Comparison of ENCODE assay signal across 16 cellular contexts in genomic region chr17:44543905-44544523, GRCh38. TPM values are rescaled to one million over a fixed set of nuclear protein-coding genes. Genes with fewer than 3 reads are reported as not detected.
A peak's percentile ranks its signal among the peaks of the same experiment; 100 is the strongest.
DNase-seq lines count a peak whose midpoint lies in the region; ATAC-seq and TF ChIP-seq lines count a peak whose summit lies in the region.
"Had no signal": no experiment of that assay in that cellular context is flagged by ENCODE, and none has a peak within 500 bp of the region (broad histone marks: within the 10 kb centered on the region; RNA-seq: fewer than 3 reads in every experiment).

No MANE protein-coding gene starts in this region.

- H3K36me3 ChIP-seq in IMR-90 (ENCODE audit: control insufficient read depth, insufficient read depth, low read length), result no peaks in the 10 kb centered on the region
- no peaks in the 10 kb centered on the region for H3K36me3 ChIP-seq in transverse colon
- H3K36me3 ChIP-seq: heart left ventricle had no signal

- H3K27ac Mint-ChIP-seq in chondrocyte (ENCODE audit: unreplicated experiment) (peak overlapping the region; percentile 98), nephron progenitor cell (peak overlapping the region; percentile 97)
- H3K27ac Mint-ChIP-seq: B cell; stimulated activated naive B cell treated with anti-CD40 and anti-IgM and Interleukin-4, amounts not matched to agents 10 μg/mL and 1 μg/mL and 100 μg/mL, for 72 hours; T-helper 1 cell treated with Interleukin-12 subunit alpha and Interleukin-12 subunit beta and Interleukin-4 antibody, amounts not matched to agents 30 μg/mL and 1 μg/mL, for 36 hours had no signal

- peaks cover 46% of the 10 kb centered on the region for H3K9me1 ChIP-seq in IMR-90 (ENCODE audit: insufficient read depth, low read length)

- H3K23ac ChIP-seq in IMR-90 (ENCODE audit: low read depth, low read length), result peak overlapping the region; percentile 100

- H3K9ac ChIP-seq in IMR-90 (ENCODE audit: low read depth, low read length), result peak overlapping the region; percentile 62

- H4K91ac ChIP-seq in IMR-90 (ENCODE audit: insufficient read depth, low read depth, low read length), result peak overlapping the region; percentile 98

- no peak for TF ChIP-seq RAD21 in IMR-90 (IDR thresholded peaks at IDR 0.05; ENCODE audit: low read length)

- H2BK15ac ChIP-seq in IMR-90 (ENCODE audit: low read depth, low read length), result peak overlapping the region; percentile 98

- H3K9me3 Mint-ChIP-seq in chondrocyte (ENCODE audit: low read depth) (peaks cover 3% of the 10 kb centered on the region), nephron progenitor cell (no peaks in the 10 kb centered on the region)
- H3K9me3 Mint-ChIP-seq: stimulated activated naive B cell treated with anti-CD40 and anti-IgM and Interleukin-4, amounts not matched to agents 10 μg/mL and 1 μg/mL and 100 μg/mL, for 72 hours; T-helper 1 cell treated with Interleukin-12 subunit alpha and Interleukin-12 subunit beta and Interleukin-4 antibody, amounts not matched to agents 30 μg/mL and 1 μg/mL, for 36 hours had no signal

- no peak for TF ChIP-seq EP300 in transverse colon (IDR thresholded peaks at IDR 0.05; ENCODE audit: low read depth)

- peak overlapping the region; percentile 98 for H2BK5ac ChIP-seq in IMR-90 (ENCODE audit: low read depth, low read length, poor library complexity, severe bottlenecking)

- TF ChIP-seq POLR2A in IMR-90 (IDR thresholded peaks at IDR 0.05; ENCODE audit: low read depth, low read length) (no peak), transverse colon (IDR thresholded peaks at IDR 0.05) (no peak)

- ATAC-seq in IMR-90 (ENCODE audit: low read depth), result peak; percentile 1
- ATAC-seq: heart left ventricle; stimulated activated naive B cell treated with anti-CD40 and anti-IgM and Interleukin-4, amounts not matched to agents 10 μg/mL and 1 μg/mL and 100 μg/mL, for 72 hours had no signal

- peak overlapping the region; percentile 96 for H2AK5ac ChIP-seq in IMR-90 (ENCODE audit: low read depth, low read length)

- H3K36me3 Mint-ChIP-seq in chondrocyte (ENCODE audit: low read depth) (no peaks in the 10 kb centered on the region), nephron progenitor cell (ENCODE audit: low read depth) (no peaks in the 10 kb centered on the region)
- H3K36me3 Mint-ChIP-seq: stimulated activated naive B cell treated with anti-CD40 and anti-IgM and Interleukin-4, amounts not matched to agents 10 μg/mL and 1 μg/mL and 100 μg/mL, for 72 hours had no signal

- TF ChIP-seq CTCF in AG04450 (IDR thresholded peaks at IDR 0.05; ENCODE audit: low read depth, low read length), result no peak
- TF ChIP-seq CTCF in IMR-90 (conservative IDR thresholded peaks at IDR 0.05; ENCODE audit: low read depth, low read length), result no peak; the same call in 1 of the 2 replicates
- TF ChIP-seq CTCF in chondrocyte (IDR thresholded peaks at IDR 0.05), result no peak
- no peak for TF ChIP-seq CTCF in nephron progenitor cell (IDR thresholded peaks at IDR 0.05)
- no peak for TF ChIP-seq CTCF in transverse colon (IDR thresholded peaks at IDR 0.05)
- TF ChIP-seq CTCF in GM20000 (IDR thresholded peaks at IDR 0.05; ENCODE audit: extremely low read depth, missing control alignments), result no peak

- peak overlapping the region; percentile 93 for H2AK9ac ChIP-seq in IMR-90 (replicated peaks; ENCODE audit: low read depth, low read length, poor library complexity)

- WGBS in IMR-90 (ENCODE audit: extremely low coverage in 2 of 2, insufficient read length in 1 of 2), 2 experiments, result 46% methylated on average over 5 of the region's 5 CpGs; no CpG with 5 or more reads in 1 of the 2 experiments
- 46 to 75% methylated on average over 2 to 5 of the region's 5 CpGs for WGBS in transverse colon (ENCODE audit: low coverage in 1 of 2), 2 donors

- H3K14ac ChIP-seq in IMR-90 (replicated peaks; ENCODE audit: low read depth, low read length), result peak overlapping the region; percentile 97

- H4K5ac ChIP-seq in IMR-90 (ENCODE audit: low read depth, low read length), result peak overlapping the region; percentile 87

- H3K27me3 ChIP-seq in AG04450 (ENCODE audit: control insufficient read depth, insufficient read depth, low read length), result no peaks in the 10 kb centered on the region
- no peaks in the 10 kb centered on the region for H3K27me3 ChIP-seq in IMR-90 (ENCODE audit: control insufficient read depth, insufficient read depth, low read length)
- peaks cover 11% of the 10 kb centered on the region for H3K27me3 ChIP-seq in transverse colon

- H3K27ac ChIP-seq in AG04450 (ENCODE audit: low read depth, low read length) (peak overlapping the region; percentile 99), IMR-90 (ENCODE audit: insufficient read depth, low read length) (peak overlapping the region; percentile 99), transverse colon (no peak overlapping the region)
- H3K27ac ChIP-seq: heart left ventricle had no signal

- intact Hi-C loops in IMR-90 (cut with micrococcal nuclease) (loop anchor here (1.0 kb wide), 1 partner anchor 13 kb away; the partner anchor contains the start of gene FZD2), transverse colon (cut with DNase I; ENCODE audit: low total_unique reads) (no loop called here)

- peak overlapping the region; percentile 73 to 94 for H4K8ac ChIP-seq in IMR-90 (ENCODE audit: low read depth in 2 of 2, low read length in 2 of 2)

- H3K9me3 ChIP-seq in AG04450 (ENCODE audit: control insufficient read depth, insufficient read depth, low read length) (no peaks in the 10 kb centered on the region), IMR-90 (ENCODE audit: control insufficient read depth, insufficient read depth, low read length) (no peaks in the 10 kb centered on the region), transverse colon (no peaks in the 10 kb centered on the region)
- H3K9me3 ChIP-seq: heart left ventricle had no signal

- CTCF ChIA-PET in AG04450 (lab: Charles Lee), result interaction anchor here (0.6 to 3.6 kb wide), 3 partner anchors 10 to 13 kb away, joined by 3 to 23 read pairs (median 3); no protein-coding TSS in a partner anchor
- CTCF ChIA-PET in IMR-90 (lab: Yijun Ruan, JAX), result interaction anchor here (0.6 to 1.8 kb wide), 4 partner anchors 10 to 55 kb away, joined by 3 to 9 read pairs (median 4); no protein-coding TSS in a partner anchor

- H3K4me3 ChIP-seq in AG04450 (ENCODE audit: low read depth, low read length), result no peak overlapping the region; the same call in 1 of the 2 replicates
- no peak overlapping the region for H3K4me3 ChIP-seq in IMR-90 (ENCODE audit: insufficient read depth, low read depth, low read length)
- H3K4me3 ChIP-seq in transverse colon, result no peak overlapping the region
- H3K4me3 ChIP-seq: heart left ventricle had no signal

- no TSS peak for BruUV-seq in IMR-90 (replicated peaks; lab: Mats Ljungman, UMichigan)

- H4K20me1 ChIP-seq in IMR-90 (ENCODE audit: insufficient read depth, low read length), result no peaks in the 10 kb centered on the region

- H3K27me3 Mint-ChIP-seq in chondrocyte (ENCODE audit: low read depth), result no peaks in the 10 kb centered on the region
- H3K27me3 Mint-ChIP-seq in nephron progenitor cell (ENCODE audit: low read depth, poor library complexity), result peaks cover 8% of the 10 kb centered on the region

- POLR2A ChIA-PET in AG04450 (lab: Yijun Ruan, JAX) (interaction anchor here (0.6 to 8.4 kb wide), 5 partner anchors 7 to 43 kb away, joined by 3 to 143 read pairs (median 6); partner anchors contain the start of gene FZD2), IMR-90 (lab: Charles Lee; ENCODE audit: unreplicated experiment) (interaction anchor here (1.1 to 3.5 kb wide), 3 partner anchors 10 to 18 kb away, joined by 5 to 22 read pairs (median 6); partner anchors contain the start of gene FZD2)

- H3K4me1 ChIP-seq in IMR-90 (ENCODE audit: control insufficient read depth, insufficient read depth, low read length) (peaks cover 58% of the 10 kb centered on the region), transverse colon (peaks cover 0 to 6% (median 2%) of the 10 kb centered on the region in 4 donors)

- H3K4me2 ChIP-seq in IMR-90 (ENCODE audit: low read depth, low read length), result peak overlapping the region; percentile 70

- H3K4me3 Mint-ChIP-seq in chondrocyte (ENCODE audit: unreplicated experiment), result no peak overlapping the region
- H3K4me3 Mint-ChIP-seq in nephron progenitor cell, result peak overlapping the region; percentile 72
- H3K4me3 Mint-ChIP-seq: B cell; stimulated activated naive B cell treated with anti-CD40 and anti-IgM and Interleukin-4, amounts not matched to agents 10 μg/mL and 1 μg/mL and 100 μg/mL, for 72 hours; T-helper 1 cell treated with Interleukin-12 subunit alpha and Interleukin-12 subunit beta and Interleukin-4 antibody, amounts not matched to agents 30 μg/mL and 1 μg/mL, for 36 hours had no signal

- H3K18ac ChIP-seq in IMR-90 (ENCODE audit: low read depth, low read length), result peak overlapping the region; percentile 98

- in situ Hi-C loops in IMR-90 (cut with MboI; ENCODE audit: low sequenced_read_pairs) (no loop called here), transverse colon (cut with MboI; ENCODE audit: low pct_ligation_motif_present in 1 of 4, low pct_unique_long_range_greater_than_20kb in 1 of 4, low sequenced_read_pairs in 3 of 4) (loop anchor here in 3 of 4 donors (25.0 kb wide), 1 partner anchor 93 kb away; no protein-coding TSS in a partner anchor), KBM-7 (cut with MboI; ENCODE audit: low pct_unique_long_range_greater_than_20kb, low sequenced_read_pairs) (loop anchor here (10.0 kb wide), 1 partner anchor 81 kb away; no protein-coding TSS in a partner anchor)

- H2AFZ ChIP-seq in IMR-90 (replicated peaks; ENCODE audit: low read length, poor library complexity), result peak overlapping the region; percentile 1

- peak overlapping the region; percentile 99 for H2BK120ac ChIP-seq in IMR-90 (ENCODE audit: low read depth, low read length)

- H3K4me1 Mint-ChIP-seq in chondrocyte (ENCODE audit: low read depth) (peaks cover 80% of the 10 kb centered on the region), nephron progenitor cell (peaks cover 99% of the 10 kb centered on the region)
- H3K4me1 Mint-ChIP-seq: B cell had no signal

- dilution Hi-C loops in IMR-90 (cut with HindIII; ENCODE audit: low sequenced_read_pairs, unreplicated experiment), result no loop called here

- H3K56ac ChIP-seq in IMR-90 (ENCODE audit: extremely low read depth, insufficient read depth, low read length), result peak overlapping the region; percentile 97

- DNase-seq in AG04450 (ENCODE audit: low read depth, low spot score), result no peak
- DNase-seq in IMR-90, result no peak
- DNase-seq in chondrocyte (ENCODE audit: low spot score), result no peak
- DNase-seq in nephron progenitor cell, result no peak
- no peak for DNase-seq in transverse colon
- DNase-seq in KBM-7, result no peak
- no peak for DNase-seq in germinal center (ENCODE audit: low spot score)
- DNase-seq in GM20000 (ENCODE audit: low spot score), result no peak
- DNase-seq: activated CD4-positive, alpha-beta T cell treated with anti-CD3 and anti-CD28 coated beads for 1 hour; activated T-cell treated with anti-CD3 and anti-CD28 coated beads for 4 hours; GOT3; heart left ventricle; Kasumi-1; stimulated activated naive B cell treated with anti-CD40 and anti-IgM and Interleukin-4, amounts not matched to agents 10 μg/mL and 1 μg/mL and 100 μg/mL, for 72 hours had no signal

- peak overlapping the region; percentile 100 for H2BK20ac ChIP-seq in IMR-90 (ENCODE audit: low read depth, low read length)

- peak overlapping the region; percentile 99 for H3K4ac ChIP-seq in IMR-90 (ENCODE audit: low read depth, low read length)

- peaks cover 10 to 60% of the 10 kb centered on the region in 2 experiments for H3K79me1 ChIP-seq in IMR-90 (ENCODE audit: low read depth in 1 of 2, low read length in 2 of 2)

RNA-seq across cellular contexts. Expression of gene FZD2, which starts 13.3 kb away (rescaled TPM):
- 49.4 and 73.4 TPM in 2 replicates for polyA plus RNA-seq in AG04450 (2011; rRNA removed)
- 78.2 and 94.9 TPM in 2 replicates for polyA minus RNA-seq in AG04450 (2011; rRNA and poly(A)+ RNA removed)
- total RNA-seq in IMR-90 (2012; rRNA removed), result 21.3 and 22.8 TPM in 2 replicates
- 130 and 133 TPM in 2 replicates for polyA plus RNA-seq in IMR-90 (2012; rRNA removed)
- polyA plus RNA-seq in IMR-90 (2012; cell fraction: cytosol; rRNA removed), result 46.5 and 172 TPM in 2 replicates
- 28.2 and 69.3 TPM in 2 replicates for polyA plus RNA-seq in IMR-90 (2012; cell fraction: nucleus; rRNA removed; ENCODE audit: low replicate concordance)
- total RNA-seq in chondrocyte, result 103 to 127 TPM (median 108 TPM) in 3 replicates
- 1 to 10 TPM in 1 of 4 donors, under 1 TPM in 1, not detected in 2; 0.41 to 1.3 TPM for total RNA-seq in transverse colon

RNA-seq across cellular contexts. Expression of gene GPATCH8, which starts 40.8 kb away (rescaled TPM):
- polyA plus RNA-seq in AG04450 (2011; rRNA removed) (16.3 and 16.4 TPM in 2 replicates), IMR-90 (2012; rRNA removed) (13.2 and 13.4 TPM in 2 replicates)
- 22.0 and 26.6 TPM in 2 replicates for polyA minus RNA-seq in AG04450 (2011; rRNA and poly(A)+ RNA removed)
- total RNA-seq in IMR-90 (2012; rRNA removed) (8.8 and 13.3 TPM in 2 replicates), chondrocyte (31.1 to 47.0 TPM (median 35.5 TPM) in 3 replicates), transverse colon (10 to 100 TPM; 14.5 to 53.1 (median 31.2) TPM)
- 4.0 and 6.5 TPM in 2 replicates for polyA plus RNA-seq in IMR-90 (2012; cell fraction: cytosol; rRNA removed)
- polyA plus RNA-seq in IMR-90 (2012; cell fraction: nucleus; rRNA removed; ENCODE audit: low replicate concordance), result 23.4 and 34.8 TPM in 2 replicates

Comparison
In these comparisons a context has a peak if more than half of its experiments do, and no peak if none do; other contexts are left out.
1. H3K27ac ChIP-seq: peak in AG04450 (single experiment) and IMR-90 (single experiment); none in transverse colon (0 of 4).